In the genomic region with DNA sequence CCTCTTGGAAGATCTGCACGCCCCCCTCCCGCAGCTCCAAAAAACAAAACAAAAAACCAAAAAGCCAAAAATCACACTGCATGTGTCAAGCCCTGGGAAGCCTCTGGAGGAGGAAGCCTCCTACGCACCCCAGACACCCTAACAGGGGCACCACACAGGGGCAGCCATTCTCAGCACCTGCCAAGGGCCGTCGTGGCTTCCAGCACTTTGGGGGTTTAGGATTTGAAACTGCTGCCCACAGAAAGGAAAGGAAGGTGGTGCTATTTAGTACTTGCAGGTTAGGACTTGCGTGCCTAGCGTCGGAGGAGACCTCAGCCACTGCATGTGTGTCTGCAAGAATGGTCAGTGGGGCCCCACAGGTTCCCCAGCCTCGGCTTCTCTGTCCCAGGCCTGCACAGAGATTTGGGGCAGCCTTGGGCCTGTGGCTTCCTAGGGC, we compare ENCODE assay signal across 9 cellular contexts. TPM values are rescaled to one million over a fixed set of nuclear protein-coding genes. Genes with fewer than 3 reads are reported as not detected.
DNase-seq lines count a peak whose midpoint lies in the region; ATAC-seq and TF ChIP-seq lines count a peak whose summit lies in the region.
"Had no signal": no experiment of that assay in that cellular context is flagged by ENCODE, and none has a peak within 500 bp of the region (broad histone marks: within the 10 kb centered on the region; RNA-seq: fewer than 3 reads in every experiment).

No MANE protein-coding gene starts in this region.

- peaks cover 7% of the 10 kb centered on the region for H3K27me3 Mint-ChIP-seq in CD4-positive, CD25-positive, alpha-beta regulatory T cell
- peaks cover 21% of the 10 kb centered on the region for H3K27me3 Mint-ChIP-seq in activated naive CD4-positive, alpha-beta T cell treated with anti-CD3 and anti-CD28 coated beads, Interleukin-2, amount 10 ng/mL, durations not matched to agents 7 days and 5 days

- no peaks in the 10 kb centered on the region for H3K36me3 ChIP-seq in CD4-positive, CD25-positive, alpha-beta regulatory T cell (ENCODE audit: control insufficient read depth, insufficient read depth, low read length)
- no peaks in the 10 kb centered on the region for H3K36me3 ChIP-seq in right atrium auricular region

- no peak for ATAC-seq in CD4-positive, CD25-positive, alpha-beta regulatory T cell (ENCODE audit: low read depth in 2 of 2)
- ATAC-seq in GM19351 (IDR thresholded peaks at IDR 0.05; ENCODE audit: unreplicated experiment) = peak; percentile 26
- peak; percentile 13 for ATAC-seq in HG03139 (IDR thresholded peaks at IDR 0.05; ENCODE audit: unreplicated experiment)
- ATAC-seq in GM19467 (IDR thresholded peaks at IDR 0.05; ENCODE audit: unreplicated experiment) = no peak

- H3K27ac ChIP-seq in CD4-positive, CD25-positive, alpha-beta regulatory T cell (ENCODE audit: insufficient read depth, low read length, poor library complexity, severe bottlenecking) = peak overlapping the region; percentile 65
- H3K27ac ChIP-seq in right atrium auricular region = no peak overlapping the region

- CTCF ChIA-PET in activated naive CD4-positive, alpha-beta T cell treated with anti-CD3 and anti-CD28 coated beads, Interleukin-2, amount 10 ng/mL, durations not matched to agents 7 days and 5 days (lab: Charles Lee) = interaction anchor here (0.8 to 4.5 kb wide), 6 partner anchors 13 to 131 kb away, joined by 3 to 61 read pairs (median 3); a partner anchor contains a TSS

- H3K9me3 Mint-ChIP-seq in CD4-positive, CD25-positive, alpha-beta regulatory T cell = no peaks in the 10 kb centered on the region
- H3K9me3 Mint-ChIP-seq in activated naive CD4-positive, alpha-beta T cell treated with anti-CD3 and anti-CD28 coated beads, Interleukin-2, amount 10 ng/mL, durations not matched to agents 7 days and 5 days = no peaks in the 10 kb centered on the region

- H3K4me3 ChIP-seq in CD4-positive, CD25-positive, alpha-beta regulatory T cell (ENCODE audit: low read depth, low read length) = peak overlapping the region; percentile 68
- no peak overlapping the region for H3K4me3 ChIP-seq in right atrium auricular region

- H3K27ac Mint-ChIP-seq in CD4-positive, CD25-positive, alpha-beta regulatory T cell = peak overlapping the region; percentile 56 to 93 (median 87)
- H3K27ac Mint-ChIP-seq in activated naive CD4-positive, alpha-beta T cell treated with anti-CD3 and anti-CD28 coated beads, Interleukin-2, amount 10 ng/mL, durations not matched to agents 7 days and 5 days = peak overlapping the region; percentile 88

- peaks cover 0 to 49% (median 29%) of the 10 kb centered on the region in 4 donors for H3K4me1 Mint-ChIP-seq in CD4-positive, CD25-positive, alpha-beta regulatory T cell
- H3K4me1 Mint-ChIP-seq in activated naive CD4-positive, alpha-beta T cell treated with anti-CD3 and anti-CD28 coated beads, Interleukin-2, amount 10 ng/mL, durations not matched to agents 7 days and 5 days = peaks cover 39% of the 10 kb centered on the region

- H3K9me3 ChIP-seq in CD4-positive, CD25-positive, alpha-beta regulatory T cell (ENCODE audit: control insufficient read depth in 2 of 2, low read length in 2 of 2) = no peaks in the 10 kb centered on the region
- no peaks in the 10 kb centered on the region for H3K9me3 ChIP-seq in right atrium auricular region

- no peaks in the 10 kb centered on the region for H3K36me3 Mint-ChIP-seq in CD4-positive, CD25-positive, alpha-beta regulatory T cell
- no peaks in the 10 kb centered on the region for H3K36me3 Mint-ChIP-seq in activated naive CD4-positive, alpha-beta T cell treated with anti-CD3 and anti-CD28 coated beads, Interleukin-2, amount 10 ng/mL, durations not matched to agents 7 days and 5 days

- DNase-seq in CD4-positive, CD25-positive, alpha-beta regulatory T cell = peak in 1 of 3 donors; percentile 39
- peak; percentile 21 for DNase-seq in activated naive CD4-positive, alpha-beta T cell treated with anti-CD3 and anti-CD28 coated beads, Interleukin-2, amount 10 ng/mL, durations not matched to agents 7 days and 5 days
- DNase-seq in NAMALWA (ENCODE audit: low spot score) = no peak
- no peak for DNase-seq in right atrium auricular region (ENCODE audit: low spot score)
- DNase-seq in SIG-M5 treated with dmso at 0.1 percent for 504 hours (lab: John Stamatoyannopoulos, UW; ENCODE audit: unreplicated experiment) = no peak

- peak overlapping the region; percentile 85 to 96 (median 91) for H3K4me3 Mint-ChIP-seq in CD4-positive, CD25-positive, alpha-beta regulatory T cell
- H3K4me3 Mint-ChIP-seq in activated naive CD4-positive, alpha-beta T cell treated with anti-CD3 and anti-CD28 coated beads, Interleukin-2, amount 10 ng/mL, durations not matched to agents 7 days and 5 days = peak overlapping the region; percentile 76

- no peak for TF ChIP-seq CTCF in right atrium auricular region (IDR thresholded peaks at IDR 0.05)

- H3K4me1 ChIP-seq in CD4-positive, CD25-positive, alpha-beta regulatory T cell (ENCODE audit: control insufficient read depth, insufficient read depth, low read length, poor library complexity, severe bottlenecking) = peaks cover 29% of the 10 kb centered on the region
- no peaks in the 10 kb centered on the region for H3K4me1 ChIP-seq in right atrium auricular region

- no peaks in the 10 kb centered on the region for H3K27me3 ChIP-seq in CD4-positive, CD25-positive, alpha-beta regulatory T cell (ENCODE audit: control insufficient read depth, insufficient read depth, low read length)
- no peaks in the 10 kb centered on the region for H3K27me3 ChIP-seq in right atrium auricular region

RNA-seq across cellular contexts. Expression of a gene that starts 0.4 kb away (rescaled TPM):
- total RNA-seq in CD4-positive, CD25-positive, alpha-beta regulatory T cell = 24.4 TPM
- 1 to 10 TPM; 1.6 to 7.1 (median 4.0) TPM for polyA plus RNA-seq in CD4-positive, CD25-positive, alpha-beta regulatory T cell
- total RNA-seq in right atrium auricular region = not detected
- total RNA-seq: kidney epithelial cell had no signal

Comparison
In these comparisons a context has a peak if more than half of its experiments do, and no peak if none do; other contexts are left out.
1. ATAC-seq: peak in GM19351 (single experiment) and HG03139 (single experiment); none in CD4-positive, CD25-positive, alpha-beta regulatory T cell (0 of 2) and GM19467 (single experiment).
2. RNA of a gene that starts 0.4 kb away (total RNA-seq): 24.4 TPM in CD4-positive, CD25-positive, alpha-beta regulatory T cell (single experiment); not detected in right atrium auricular region; every median in the first group is over 10 times any median in the second.